ENCODE assay signal across 9 cellular contexts in the genomic region with DNA sequence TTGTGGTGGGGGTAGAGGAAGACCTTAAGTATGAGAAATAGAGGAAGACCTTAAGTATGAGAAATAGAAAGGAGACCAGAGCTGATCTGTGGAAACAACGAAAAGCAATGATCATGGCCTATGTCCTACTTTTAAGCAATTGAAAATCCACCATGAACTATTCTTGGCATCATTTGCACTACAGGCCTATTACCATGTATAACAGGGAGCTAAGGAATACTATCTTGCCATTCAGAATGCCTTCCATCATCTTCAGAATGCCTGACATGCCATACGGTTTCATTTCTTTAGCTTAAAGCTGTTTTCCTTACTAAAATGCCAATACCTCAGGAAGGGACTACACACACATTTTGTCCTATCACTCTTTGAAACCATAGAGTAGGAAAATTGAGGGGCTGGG.
"Had no signal": no experiment of that assay in that cellular context is flagged by ENCODE, and none has a peak within 500 bp of the region (broad histone marks: within the 10 kb centered on the region; RNA-seq: fewer than 3 reads in every experiment).

No MANE protein-coding gene starts in this region.

- H3K9me3 Mint-ChIP-seq: IgD-negative memory B cell had no signal

- H3K4me3 ChIP-seq: K562 had no signal

- H3K9ac ChIP-seq: KMS-11 had no signal

- H3K27ac ChIP-seq: HL-60, KMS-11 had no signal

- FAIRE-seq: HepG2, HTR-8/SVneo, K562 had no signal

- H3K4me3 Mint-ChIP-seq: IgD-negative memory B cell had no signal

- H3K27ac Mint-ChIP-seq: IgD-negative memory B cell had no signal

- H3K4me2 ChIP-seq: KMS-11 had no signal

- DNase-seq: IMR-90, KBM-7, KG1 had no signal

- ATAC-seq: HepG2, K562 had no signal

- H3K36me3 Mint-ChIP-seq: IgD-negative memory B cell had no signal
